2 cellular contexts compared by ENCODE assay signal in genomic region chr14:24001677-24002076, GRCh38. TPM values are rescaled to one million over a fixed set of nuclear protein-coding genes. Genes with fewer than 3 reads are reported as not detected.
"Had no signal": no experiment of that assay in that cellular context is flagged by ENCODE, and none has a peak within 500 bp of the region (broad histone marks: within the 10 kb centered on the region; RNA-seq: fewer than 3 reads in every experiment).

No MANE protein-coding gene starts in this region.

RNA-seq across cellular contexts. Expression of gene CARMIL3, which starts 50.1 kb away (rescaled TPM):
- total RNA-seq: lung microvascular endothelial cell, right atrium auricular region had no signal
